27 cellular contexts compared by ENCODE assay signal in genomic region chr14:88632512-88632911, GRCh38.
"Had no signal": no experiment of that assay in that cellular context is flagged by ENCODE, and none has a peak within 500 bp of the region (broad histone marks: within the 10 kb centered on the region; RNA-seq: fewer than 3 reads in every experiment).

No MANE protein-coding gene starts in this region.

- FAIRE-seq: endometrium had no signal

- H3K27ac ChIP-seq: coronary artery, esophagus squamous epithelium, heart right ventricle, prostate gland, right atrium auricular region, sigmoid colon, spleen, thoracic aorta, tibial nerve, upper lobe of left lung, uterus had no signal

- H3K36me3 ChIP-seq: esophagus squamous epithelium, heart right ventricle, prostate gland, right atrium auricular region, sigmoid colon, spleen, thoracic aorta, tibial nerve, upper lobe of left lung, uterus had no signal

- ATAC-seq: heart right ventricle; left colon; left ventricle myocardium superior; stimulated activated naive B cell treated with anti-CD40 and anti-IgM and Interleukin-4, amounts not matched to agents 10 μg/mL and 1 μg/mL and 100 μg/mL, for 72 hours had no signal

- H3K27me3 ChIP-seq: esophagus squamous epithelium, heart right ventricle, right atrium auricular region, sigmoid colon, spleen, tibial nerve, upper lobe of left lung, uterus had no signal

- DNase-seq: dermis blood vessel endothelial cell; effector memory CD4-positive, alpha-beta T cell; erythroblast; esophagus squamous epithelium; foreskin melanocyte; glutamatergic neuron; heart right ventricle; hippocampal formation; immature natural killer cell; islet precursor cell; kidney glomerular epithelial cell; left colon; left ventricle myocardium superior; naive B cell; nucleus accumbens; sigmoid colon; spleen; stimulated activated naive B cell treated with anti-CD40 and anti-IgM and Interleukin-4, amounts not matched to agents 10 μg/mL and 1 μg/mL and 100 μg/mL, for 72 hours; uterus had no signal

- H3K4me1 ChIP-seq: esophagus squamous epithelium, heart right ventricle, prostate gland, right atrium auricular region, sigmoid colon, spleen, tibial nerve, upper lobe of left lung, uterus had no signal

- H3K9me3 ChIP-seq: esophagus squamous epithelium, heart right ventricle, prostate gland, right atrium auricular region, sigmoid colon, spleen, thoracic aorta, tibial nerve, upper lobe of left lung, uterus had no signal

- H3K4me3 ChIP-seq: coronary artery, esophagus squamous epithelium, heart right ventricle, lung, prostate gland, right atrium auricular region, sigmoid colon, spleen, thoracic aorta, tibial nerve, upper lobe of left lung, uterus had no signal
